Comparison of ENCODE assay signal across 8 cellular contexts in genomic region chr12:72272731-72273498, GRCh38.
DNase-seq lines count a peak whose midpoint lies in the region; ATAC-seq and TF ChIP-seq lines count a peak whose summit lies in the region.

No MANE protein-coding gene starts in this region.

- TF ChIP-seq CTCF in GM13977 (IDR thresholded peaks at IDR 0.05; ENCODE audit: extremely low read depth, insufficient read depth, missing control alignments) (no peak), WI38 (IDR thresholded peaks at IDR 0.05; ENCODE audit: low read depth, low read length) (no peak)

- ATAC-seq in HG03108 (IDR thresholded peaks at IDR 0.05; ENCODE audit: unreplicated experiment) = no peak

- DNase-seq in GM13977 (ENCODE audit: low spot score) = peak; percentile 46
- DNase-seq in NCI-H2107 treated with DMSO at 0.1 percent for 48 hours (lab: John Stamatoyannopoulos, UW; ENCODE audit: unreplicated experiment) = no peak
- DNase-seq in SIG-M5 (lab: John Stamatoyannopoulos, UW) = no peak
- DNase-seq in NOMO-1 treated with dmso at 0.1 percent for 144 hours (lab: John Stamatoyannopoulos, UW; ENCODE audit: unreplicated experiment) = no peak

- in situ Hi-C loops in GM13977 (cut with MboI; ENCODE audit: low pct_unique_long_range_greater_than_20kb, low sequenced_read_pairs, unreplicated experiment) = no loop called here

- H3K4me3 ChIP-seq in WI38 (ENCODE audit: low read depth, low read length) = peak overlapping the region; percentile 73
- H3K4me3 ChIP-seq in iPS-11a (ENCODE audit: low read depth, low read length) = peak overlapping the region; percentile 77
- peak overlapping the region; percentile 24 to 54 (median 33) for H3K4me3 ChIP-seq in skin epidermis

- H3K27ac ChIP-seq in skin epidermis = peak overlapping the region in 7 of 21 experiments; percentile 2 to 74 (median 51)
